In the genomic region with DNA sequence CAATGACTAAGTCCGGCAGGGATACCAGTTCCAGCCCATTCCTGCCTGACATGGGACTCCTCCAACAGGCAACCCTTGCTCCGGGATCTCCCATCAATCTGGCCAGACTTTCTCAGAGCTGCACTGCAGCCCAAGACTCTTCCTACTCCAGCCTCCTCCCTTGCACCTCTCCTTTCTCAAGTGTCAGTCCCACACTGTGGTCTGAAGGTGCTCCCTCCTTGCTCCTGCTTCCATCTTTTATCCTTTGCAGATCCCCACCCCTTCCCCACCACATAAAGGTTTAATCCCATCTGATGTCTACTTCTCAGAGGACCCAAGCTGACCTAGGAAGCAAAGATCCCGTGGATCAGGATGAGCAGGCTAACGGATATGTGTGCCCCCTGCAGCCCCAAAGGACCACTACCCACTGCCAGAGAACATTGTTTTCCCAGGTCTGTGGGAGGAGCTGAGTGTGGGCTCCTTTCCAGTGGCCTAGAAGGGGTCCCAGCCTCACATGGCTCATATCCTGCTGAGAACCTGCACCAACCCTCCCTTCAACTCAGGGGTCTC, we compare ENCODE assay signal across 26 cellular contexts. TPM values are rescaled to one million over a fixed set of nuclear protein-coding genes. Genes with fewer than 3 reads are reported as not detected.
DNase-seq lines count a peak whose midpoint lies in the region; ATAC-seq and TF ChIP-seq lines count a peak whose summit lies in the region.
"Had no signal": no experiment of that assay in that cellular context is flagged by ENCODE, and none has a peak within 500 bp of the region (broad histone marks: within the 10 kb centered on the region; RNA-seq: fewer than 3 reads in every experiment).

No MANE protein-coding gene starts in this region.

- no peak for ATAC-seq in HG02798 (IDR thresholded peaks at IDR 0.05; ENCODE audit: poor library complexity, unreplicated experiment)
- ATAC-seq in naive thymus-derived CD8-positive, alpha-beta T cell = no peak
- ATAC-seq: GM12878 had no signal

- no peak overlapping the region for H3K27ac Mint-ChIP-seq in naive thymus-derived CD8-positive, alpha-beta T cell
- H3K27ac Mint-ChIP-seq: CD14-positive monocyte; CD4-positive, alpha-beta memory T cell; CD4-positive, CD25-positive, alpha-beta regulatory T cell had no signal

- H3K36me3 ChIP-seq in Karpas-422 (ENCODE audit: insufficient read depth, low read length) = no peaks in the 10 kb centered on the region
- H3K36me3 ChIP-seq: BE2C, BLaER1 had no signal

- no peaks in the 10 kb centered on the region for H3K79me2 ChIP-seq in Karpas-422 (ENCODE audit: low read length)

- H3K9me3 Mint-ChIP-seq in naive thymus-derived CD8-positive, alpha-beta T cell = peaks cover 0 to 6% (median 0%) of the 10 kb centered on the region in 9 donors
- H3K9me3 Mint-ChIP-seq: CD4-positive, CD25-positive, alpha-beta regulatory T cell had no signal

- POLR2A ChIA-PET in naive thymus-derived CD8-positive, alpha-beta T cell (lab: Charles Lee) = interaction anchor here (0.6 kb wide), 1 partner anchor 26 kb away, joined by 5 read pairs; no protein-coding TSS in a partner anchor

- no peaks in the 10 kb centered on the region for H3K9me3 ChIP-seq in Karpas-422 (ENCODE audit: low read length)
- H3K9me3 ChIP-seq: BE2C had no signal

- peaks cover 0 to 5% (median 0%) of the 10 kb centered on the region in 3 donors for H3K36me3 Mint-ChIP-seq in naive thymus-derived CD8-positive, alpha-beta T cell
- H3K36me3 Mint-ChIP-seq: CD4-positive, alpha-beta memory T cell; CD4-positive, CD25-positive, alpha-beta regulatory T cell had no signal

- peak; percentile 21 for DNase-seq in Karpas-422
- peak; percentile 47 for DNase-seq in coronary artery (ENCODE audit: low spot score)
- peak; percentile 59 for DNase-seq in mesenteric fat pad (ENCODE audit: low spot score)
- no peak for DNase-seq in erythroblast (lab: John Stamatoyannopoulos, UW)
- no peak for DNase-seq in naive thymus-derived CD8-positive, alpha-beta T cell
- DNase-seq: 8988T; ACHN; BE2C; CD4-positive, alpha-beta memory T cell; CD4-positive, CD25-positive, alpha-beta regulatory T cell; CD8-positive, alpha-beta memory T cell; COR-L47; DMS 273 treated with DMSO at 0.1 percent for 48 hours; DMS153; DMS53; DMS79; DND-41; EL; GDM1 had no signal

- H2AFZ ChIP-seq in Karpas-422 (ENCODE audit: low read length) = no peak overlapping the region

- TF ChIP-seq CTCF in coronary artery (IDR thresholded peaks at IDR 0.05) = no peak

- H3K9me2 ChIP-seq in Karpas-422 (replicated peaks; ENCODE audit: insufficient read depth, low read length) = no peaks in the 10 kb centered on the region

- no peak overlapping the region for H3K4me3 Mint-ChIP-seq in naive thymus-derived CD8-positive, alpha-beta T cell
- H3K4me3 Mint-ChIP-seq: CD14-positive monocyte; CD4-positive, alpha-beta memory T cell; CD4-positive, CD25-positive, alpha-beta regulatory T cell; CD8-positive, alpha-beta memory T cell had no signal

- no peak overlapping the region for H3K4me2 ChIP-seq in Karpas-422 (ENCODE audit: low read depth, low read length, poor library complexity, severe bottlenecking)

- no peaks in the 10 kb centered on the region for H3K27me3 ChIP-seq in Karpas-422 (ENCODE audit: low read length)
- H3K27me3 ChIP-seq: BE2C had no signal

- no peaks in the 10 kb centered on the region for H3K4me1 ChIP-seq in Karpas-422 (ENCODE audit: low read length)
- H3K4me1 ChIP-seq: BE2C had no signal

- H3K27ac ChIP-seq in Karpas-422 (ENCODE audit: low read length) (no peak overlapping the region), coronary artery (no peak overlapping the region)

- no peak overlapping the region for H3K9ac ChIP-seq in Karpas-422 (ENCODE audit: low read length)
- H3K9ac ChIP-seq: BLaER1 had no signal

- peaks cover 0 to 4% (median 0%) of the 10 kb centered on the region in 5 donors for H3K27me3 Mint-ChIP-seq in naive thymus-derived CD8-positive, alpha-beta T cell

- no peaks in the 10 kb centered on the region for H4K20me1 ChIP-seq in Karpas-422 (ENCODE audit: insufficient read depth, low read depth, low read length)
- H4K20me1 ChIP-seq: BLaER1 had no signal

- TF ChIP-seq POLR2A in erythroblast (IDR thresholded peaks at IDR 0.05; ENCODE audit: low read length) = no peak

- peaks cover 0 to 3% (median 1%) of the 10 kb centered on the region in 4 donors for H3K4me1 Mint-ChIP-seq in naive thymus-derived CD8-positive, alpha-beta T cell
- H3K4me1 Mint-ChIP-seq: CD14-positive monocyte; CD4-positive, alpha-beta memory T cell; CD4-positive, CD25-positive, alpha-beta regulatory T cell; CD8-positive, alpha-beta memory T cell had no signal

- H3K4me3 ChIP-seq in Karpas-422 (ENCODE audit: low read length) (no peak overlapping the region), coronary artery (no peak overlapping the region)
- H3K4me3 ChIP-seq: BLaER1, GM12878 had no signal

RNA-seq across cellular contexts. Expression of gene XPNPEP2, which starts 33.3 kb away (rescaled TPM):
- total RNA-seq in Karpas-422 (2014; rRNA removed; shearing (Covaris generic); ENCODE audit: low replicate concordance) = not detected in 2 replicates
- total RNA-seq in mesenteric fat pad = 9.6 TPM
- total RNA-seq in naive thymus-derived CD8-positive, alpha-beta T cell = not detected
- under 1 TPM in 2 of 3 donors, not detected in 1; 0.13 to 0.47 TPM for polyA plus RNA-seq in naive thymus-derived CD8-positive, alpha-beta T cell
- total RNA-seq: A673, Daoy, G401 had no signal
- polyA plus RNA-seq: CD14-positive monocyte had no signal

RNA-seq across cellular contexts. Expression of gene APLN, which starts 50.7 kb away (rescaled TPM):
- total RNA-seq in Karpas-422 (2014; rRNA removed; shearing (Covaris generic); ENCODE audit: low replicate concordance) = not detected in 2 replicates
- total RNA-seq in mesenteric fat pad = 5.6 TPM
- not detected for total RNA-seq in naive thymus-derived CD8-positive, alpha-beta T cell
- polyA plus RNA-seq in naive thymus-derived CD8-positive, alpha-beta T cell = not detected
- total RNA-seq: CD4-positive, alpha-beta memory T cell; CD4-positive, CD25-positive, alpha-beta regulatory T cell; G401; GM12878 had no signal
- polyA plus RNA-seq: CD14-positive monocyte; CD4-positive, alpha-beta memory T cell; CD4-positive, CD25-positive, alpha-beta regulatory T cell; CD8-positive, alpha-beta memory T cell had no signal

Comparison
In these comparisons a context has a peak if more than half of its experiments do, and no peak if none do; other contexts are left out.
1. DNase-seq: peak in Karpas-422 (single experiment), coronary artery (single experiment) and mesenteric fat pad (single experiment); none in erythroblast (0 of 2) and naive thymus-derived CD8-positive, alpha-beta T cell (0 of 10).